In genomic region chr1:77308889-77309621, GRCh38 we compare ENCODE assay signal across 25 cellular contexts. TPM values are rescaled to one million over a fixed set of nuclear protein-coding genes. Genes with fewer than 3 reads are reported as not detected.
DNase-seq lines count a peak whose midpoint lies in the region; ATAC-seq and TF ChIP-seq lines count a peak whose summit lies in the region.
"Had no signal": no experiment of that assay in that cellular context is flagged by ENCODE, and none has a peak within 500 bp of the region (broad histone marks: within the 10 kb centered on the region; RNA-seq: fewer than 3 reads in every experiment).

No MANE protein-coding gene starts in this region.

- no peaks in the 10 kb centered on the region for H3K9me2 ChIP-seq in OCI-LY7 (ENCODE audit: insufficient read depth, low read length)

- CTCF ChIA-PET in CD4-positive, alpha-beta T cell (lab: Charles Lee), result no interaction called here
- CTCF ChIA-PET in OCI-LY7 (lab: Charles Lee; ENCODE audit: unreplicated experiment), result no interaction called here

- H3K79me2 ChIP-seq in OCI-LY7 (ENCODE audit: insufficient read depth, low read depth, low read length), result no peaks in the 10 kb centered on the region

- ATAC-seq in CD4-positive, alpha-beta T cell (ENCODE audit: poor library complexity), result peak; percentile 65
- no peak for ATAC-seq in activated naive CD8-positive, alpha-beta T cell treated with anti-CD3 and anti-CD28 coated beads, Interleukin-2, amount 50 U/mL, for 24 hours
- ATAC-seq in stimulated activated memory B cell treated with anti-CD40 and anti-IgM and Interleukin-4, amounts not matched to agents 10 μg/mL and 1 μg/mL and 100 μg/mL, for 72 hours, result no peak
- ATAC-seq: HepG2 had no signal

- no peaks in the 10 kb centered on the region for H3K36me3 ChIP-seq in OCI-LY7 (ENCODE audit: insufficient read depth, low read length)
- H3K36me3 ChIP-seq: Peyer's patch, transverse colon had no signal

- peaks cover 12% of the 10 kb centered on the region for H3K4me1 ChIP-seq in OCI-LY7 (ENCODE audit: insufficient read depth, low read length, poor library complexity, severe bottlenecking)
- H3K4me1 ChIP-seq: Caco-2, Peyer's patch, transverse colon had no signal

- no peaks in the 10 kb centered on the region for H3K27me3 ChIP-seq in CD4-positive, alpha-beta T cell (ENCODE audit: control insufficient read depth, insufficient read depth, low read length)
- H3K27me3 ChIP-seq: Peyer's patch, transverse colon had no signal

- no peaks in the 10 kb centered on the region for H3K9me3 Mint-ChIP-seq in activated CD4-positive, alpha-beta T cell treated with anti-CD3 and anti-CD28 coated beads, Interleukin-2, amount 10 ng/mL, durations not matched to agents 24 days and 14 days
- peaks cover 3% of the 10 kb centered on the region for H3K9me3 Mint-ChIP-seq in CD4-positive, alpha-beta T cell
- peaks cover 14% of the 10 kb centered on the region for H3K9me3 Mint-ChIP-seq in activated naive CD8-positive, alpha-beta T cell treated with anti-CD3 and anti-CD28 coated beads, Interleukin-2, amount 50 U/mL, for 24 hours
- peaks cover 7% of the 10 kb centered on the region for H3K9me3 Mint-ChIP-seq in stimulated activated memory B cell treated with anti-CD40 and anti-IgM and Interleukin-4, amounts not matched to agents 10 μg/mL and 1 μg/mL and 100 μg/mL, for 72 hours

- no peaks in the 10 kb centered on the region for H4K20me1 ChIP-seq in OCI-LY7 (ENCODE audit: insufficient read depth, low read length)

- no peak overlapping the region for H3K4me3 ChIP-seq in OCI-LY7 (ENCODE audit: low read depth, low read length, poor library complexity, severe bottlenecking)
- H3K4me3 ChIP-seq: Peyer's patch, transverse colon had no signal

- H3K27me3 Mint-ChIP-seq in activated CD4-positive, alpha-beta T cell treated with anti-CD3 and anti-CD28 coated beads, Interleukin-2, amount 10 ng/mL, durations not matched to agents 24 days and 14 days, result no peaks in the 10 kb centered on the region
- no peaks in the 10 kb centered on the region for H3K27me3 Mint-ChIP-seq in CD4-positive, alpha-beta T cell
- H3K27me3 Mint-ChIP-seq in activated naive CD8-positive, alpha-beta T cell treated with anti-CD3 and anti-CD28 coated beads, Interleukin-2, amount 50 U/mL, for 24 hours, result no peaks in the 10 kb centered on the region
- H3K27me3 Mint-ChIP-seq in stimulated activated memory B cell treated with anti-CD40 and anti-IgM and Interleukin-4, amounts not matched to agents 10 μg/mL and 1 μg/mL and 100 μg/mL, for 72 hours, result peaks cover 38% of the 10 kb centered on the region

- intact Hi-C loops in activated CD4-positive, alpha-beta T cell treated with anti-CD3 and anti-CD28 coated beads, Interleukin-2, amount 10 ng/mL, durations not matched to agents 24 days and 14 days (cut with micrococcal nuclease), result no loop called here
- intact Hi-C loops in CD4-positive, alpha-beta T cell (cut with DNase I, micrococcal nuclease), result no loop called here
- intact Hi-C loops in OCI-LY7 (cut with micrococcal nuclease; ENCODE audit: unreplicated experiment), result no loop called here

- no peaks in the 10 kb centered on the region for H3K9me3 ChIP-seq in CD4-positive, alpha-beta T cell (ENCODE audit: control insufficient read depth, low read length)
- no peaks in the 10 kb centered on the region for H3K9me3 ChIP-seq in OCI-LY7 (ENCODE audit: low read length)
- H3K9me3 ChIP-seq: Caco-2, Peyer's patch, transverse colon had no signal

- POLR2A ChIA-PET in CD4-positive, alpha-beta T cell (lab: Charles Lee), result interaction anchor here (0.6 to 3.4 kb wide), 15 partner anchors 10 to 373 kb away, joined by 3 to 35 read pairs (median 3); partner anchors contain the start of genes AK5, PIGK and ZZZ3
- POLR2A ChIA-PET in OCI-LY7 (lab: Charles Lee), result interaction anchor here (1.1 kb wide), 1 partner anchor 106 kb away, joined by 4 read pairs; no protein-coding TSS in a partner anchor

- no peaks in the 10 kb centered on the region for H3K36me3 Mint-ChIP-seq in activated CD4-positive, alpha-beta T cell treated with anti-CD3 and anti-CD28 coated beads, Interleukin-2, amount 10 ng/mL, durations not matched to agents 24 days and 14 days (ENCODE audit: low read depth)
- H3K36me3 Mint-ChIP-seq in CD4-positive, alpha-beta T cell (ENCODE audit: low read depth), result peaks cover 45% of the 10 kb centered on the region
- H3K36me3 Mint-ChIP-seq in activated naive CD8-positive, alpha-beta T cell treated with anti-CD3 and anti-CD28 coated beads, Interleukin-2, amount 50 U/mL, for 24 hours (ENCODE audit: low read depth), result peaks cover 2% of the 10 kb centered on the region
- H3K36me3 Mint-ChIP-seq in stimulated activated memory B cell treated with anti-CD40 and anti-IgM and Interleukin-4, amounts not matched to agents 10 μg/mL and 1 μg/mL and 100 μg/mL, for 72 hours, result no peaks in the 10 kb centered on the region

- H3K4me2 ChIP-seq in OCI-LY7 (ENCODE audit: low read length), result peak overlapping the region; percentile 51

- no peak for TF ChIP-seq CTCF in CD4-positive, alpha-beta T cell (IDR thresholded peaks at IDR 0.05)
- no peak for TF ChIP-seq CTCF in OCI-LY7 (conservative IDR thresholded peaks at IDR 0.05; ENCODE audit: low read length)

- peak; percentile 43 for DNase-seq in activated CD4-positive, alpha-beta T cell treated with anti-CD3 and anti-CD28 coated beads, Interleukin-2, amount 10 ng/mL, durations not matched to agents 24 days and 14 days
- no peak for DNase-seq in activated CD4-positive, alpha-beta T cell treated with anti-CD3 and anti-CD28 coated beads, Interleukin-2, amount 50 U/mL, for 4 hours
- DNase-seq in CD4-positive, alpha-beta T cell, result peak in 1 of 10 experiments; percentile 9
- peak; percentile 24 for DNase-seq in OCI-LY7 (ENCODE audit: low spot score)
- DNase-seq in activated naive CD8-positive, alpha-beta T cell treated with anti-CD3 and anti-CD28 coated beads, Interleukin-2, amount 50 U/mL, for 24 hours, result no peak
- no peak for DNase-seq in NCI-H2196 (lab: John Stamatoyannopoulos, UW; ENCODE audit: unreplicated experiment)
- DNase-seq in UCSD-AML1 (lab: John Stamatoyannopoulos, UW; ENCODE audit: unreplicated experiment), result no peak
- DNase-seq: AML-193; amniotic stem cell; Caco-2; DMS79; effector CD4-positive, alpha-beta T cell; GF-D8; glutamatergic neuron; H7; NCI-H1105; NCI-H2029; NCI-H526; Peyer's patch; SHP77 treated with DMSO at 0.1 percent for 48 hours; transverse colon had no signal

- H3K4me1 Mint-ChIP-seq in activated CD4-positive, alpha-beta T cell treated with anti-CD3 and anti-CD28 coated beads, Interleukin-2, amount 10 ng/mL, durations not matched to agents 24 days and 14 days, result peaks cover 7% of the 10 kb centered on the region
- H3K4me1 Mint-ChIP-seq in CD4-positive, alpha-beta T cell (ENCODE audit: low read depth), result peaks cover 88% of the 10 kb centered on the region
- peaks cover 49% of the 10 kb centered on the region for H3K4me1 Mint-ChIP-seq in activated naive CD8-positive, alpha-beta T cell treated with anti-CD3 and anti-CD28 coated beads, Interleukin-2, amount 50 U/mL, for 24 hours
- H3K4me1 Mint-ChIP-seq in stimulated activated memory B cell treated with anti-CD40 and anti-IgM and Interleukin-4, amounts not matched to agents 10 μg/mL and 1 μg/mL and 100 μg/mL, for 72 hours, result no peaks in the 10 kb centered on the region

- no TSS peak for BruUV-seq in OCI-LY7 (replicated peaks; lab: Mats Ljungman, UMichigan)

- H3K27ac Mint-ChIP-seq in activated CD4-positive, alpha-beta T cell treated with anti-CD3 and anti-CD28 coated beads, Interleukin-2, amount 10 ng/mL, durations not matched to agents 24 days and 14 days, result no peak overlapping the region
- H3K27ac Mint-ChIP-seq in CD4-positive, alpha-beta T cell, result peak overlapping the region; percentile 82
- peak overlapping the region; percentile 80 for H3K27ac Mint-ChIP-seq in activated naive CD8-positive, alpha-beta T cell treated with anti-CD3 and anti-CD28 coated beads, Interleukin-2, amount 50 U/mL, for 24 hours
- no peak overlapping the region for H3K27ac Mint-ChIP-seq in stimulated activated memory B cell treated with anti-CD40 and anti-IgM and Interleukin-4, amounts not matched to agents 10 μg/mL and 1 μg/mL and 100 μg/mL, for 72 hours
- H3K27ac Mint-ChIP-seq: activated T-helper 2 cell treated with anti-CD3 and anti-CD28 coated beads, Interferon-gamma antibody, Interleukin-2, Interleukin-4, amounts not matched to agents 10 μg/mL and 5 μg/mL and 100 μg/mL, durations not matched to agents 14 hours and 24 hours and 36 hours had no signal

- no peak overlapping the region for H3K4me3 Mint-ChIP-seq in activated CD4-positive, alpha-beta T cell treated with anti-CD3 and anti-CD28 coated beads, Interleukin-2, amount 10 ng/mL, durations not matched to agents 24 days and 14 days
- peak overlapping the region; percentile 76 for H3K4me3 Mint-ChIP-seq in CD4-positive, alpha-beta T cell
- peak overlapping the region; percentile 44 for H3K4me3 Mint-ChIP-seq in activated naive CD8-positive, alpha-beta T cell treated with anti-CD3 and anti-CD28 coated beads, Interleukin-2, amount 50 U/mL, for 24 hours
- no peak overlapping the region for H3K4me3 Mint-ChIP-seq in stimulated activated memory B cell treated with anti-CD40 and anti-IgM and Interleukin-4, amounts not matched to agents 10 μg/mL and 1 μg/mL and 100 μg/mL, for 72 hours

- H3K27ac ChIP-seq in CD4-positive, alpha-beta T cell (ENCODE audit: low read depth, low read length), result peak overlapping the region; percentile 61
- no peak overlapping the region for H3K27ac ChIP-seq in OCI-LY7 (ENCODE audit: low read depth, low read length, poor library complexity, severe bottlenecking)
- H3K27ac ChIP-seq: epithelial cell of prostate, Peyer's patch, transverse colon had no signal

- H2AFZ ChIP-seq in OCI-LY7 (ENCODE audit: low read length), result peak overlapping the region; percentile 37

RNA-seq across cellular contexts. Expression of gene AK5, which starts 27.2 kb away (rescaled TPM):
- 0.05 and 0.17 TPM in 2 replicates for total RNA-seq in activated CD4-positive, alpha-beta T cell treated with anti-CD3 and anti-CD28 coated beads, Interleukin-2, amount 10 ng/mL, durations not matched to agents 24 days and 14 days
- 10 to 100 TPM; 32.0 TPM for total RNA-seq in CD4-positive, alpha-beta T cell
- total RNA-seq in OCI-LY7 (2014; rRNA removed; shearing (Covaris generic)), result not detected in 2 replicates
- not detected in 2 replicates for total RNA-seq in OCI-LY7 (2022)
- total RNA-seq: activated T-helper 2 cell treated with anti-CD3 and anti-CD28 coated beads, Interferon-gamma antibody, Interleukin-2, Interleukin-4, amounts not matched to agents 10 μg/mL and 5 μg/mL and 100 μg/mL, durations not matched to agents 14 hours and 24 hours and 36 hours; Caco-2; HepG2 had no signal

Comparison
In these comparisons a context has a peak if more than half of its experiments do, and no peak if none do; other contexts are left out.
1. DNase-seq: peak in activated CD4-positive, alpha-beta T cell treated with anti-CD3 and anti-CD28 coated beads, Interleukin-2, amount 10 ng/mL, durations not matched to agents 24 days and 14 days (single experiment) and OCI-LY7 (single experiment); none in activated CD4-positive, alpha-beta T cell treated with anti-CD3 and anti-CD28 coated beads, Interleukin-2, amount 50 U/mL, for 4 hours (0 of 2), activated naive CD8-positive, alpha-beta T cell treated with anti-CD3 and anti-CD28 coated beads, Interleukin-2, amount 50 U/mL, for 24 hours (single experiment), NCI-H2196 (single experiment) and UCSD-AML1 (single experiment).
2. H3K27ac Mint-ChIP-seq: peak in CD4-positive, alpha-beta T cell (single experiment) and activated naive CD8-positive, alpha-beta T cell treated with anti-CD3 and anti-CD28 coated beads, Interleukin-2, amount 50 U/mL, for 24 hours (single experiment); none in activated CD4-positive, alpha-beta T cell treated with anti-CD3 and anti-CD28 coated beads, Interleukin-2, amount 10 ng/mL, durations not matched to agents 24 days and 14 days (single experiment) and stimulated activated memory B cell treated with anti-CD40 and anti-IgM and Interleukin-4, amounts not matched to agents 10 μg/mL and 1 μg/mL and 100 μg/mL, for 72 hours (single experiment).
3. H3K4me3 Mint-ChIP-seq: peak in CD4-positive, alpha-beta T cell (single experiment) and activated naive CD8-positive, alpha-beta T cell treated with anti-CD3 and anti-CD28 coated beads, Interleukin-2, amount 50 U/mL, for 24 hours (single experiment); none in activated CD4-positive, alpha-beta T cell treated with anti-CD3 and anti-CD28 coated beads, Interleukin-2, amount 10 ng/mL, durations not matched to agents 24 days and 14 days (single experiment) and stimulated activated memory B cell treated with anti-CD40 and anti-IgM and Interleukin-4, amounts not matched to agents 10 μg/mL and 1 μg/mL and 100 μg/mL, for 72 hours (single experiment).
4. RNA of gene AK5, which starts 27.2 kb away (total RNA-seq): 32.0 TPM in CD4-positive, alpha-beta T cell; not detected in OCI-LY7 and 0.05 to 0.17 TPM in activated CD4-positive, alpha-beta T cell treated with anti-CD3 and anti-CD28 coated beads, Interleukin-2, amount 10 ng/mL, durations not matched to agents 24 days and 14 days; every median in the first group is over 10 times any median in the second.